In the genomic region with DNA sequence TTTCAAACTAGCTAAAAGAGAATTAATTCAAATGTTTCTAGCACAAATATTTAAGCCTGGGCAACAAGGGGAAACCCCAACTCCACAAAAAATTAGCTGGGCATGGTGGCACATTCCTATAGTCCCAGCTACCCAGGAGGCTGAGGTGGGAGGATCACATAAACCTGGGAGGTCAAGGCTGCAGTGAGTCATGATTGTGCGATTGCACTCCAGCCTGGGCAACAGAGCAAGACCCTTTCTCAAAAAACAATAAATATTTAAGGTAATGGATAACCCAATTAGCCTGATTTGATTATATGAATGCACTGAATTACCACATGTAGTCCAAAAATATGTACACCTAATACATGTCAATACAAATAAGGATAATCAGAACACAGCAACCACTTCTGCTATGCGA, we compare ENCODE assay signal across 2 cellular contexts.
TF ChIP-seq lines count a peak whose summit lies in the region.

No MANE protein-coding gene starts in this region.

TF ChIP-seq in HepG2, 621 proteins besides CTCF, POLR2A, EP300 and RAD21 (continues in another document):
- TF ChIP-seq, protein P1, sequence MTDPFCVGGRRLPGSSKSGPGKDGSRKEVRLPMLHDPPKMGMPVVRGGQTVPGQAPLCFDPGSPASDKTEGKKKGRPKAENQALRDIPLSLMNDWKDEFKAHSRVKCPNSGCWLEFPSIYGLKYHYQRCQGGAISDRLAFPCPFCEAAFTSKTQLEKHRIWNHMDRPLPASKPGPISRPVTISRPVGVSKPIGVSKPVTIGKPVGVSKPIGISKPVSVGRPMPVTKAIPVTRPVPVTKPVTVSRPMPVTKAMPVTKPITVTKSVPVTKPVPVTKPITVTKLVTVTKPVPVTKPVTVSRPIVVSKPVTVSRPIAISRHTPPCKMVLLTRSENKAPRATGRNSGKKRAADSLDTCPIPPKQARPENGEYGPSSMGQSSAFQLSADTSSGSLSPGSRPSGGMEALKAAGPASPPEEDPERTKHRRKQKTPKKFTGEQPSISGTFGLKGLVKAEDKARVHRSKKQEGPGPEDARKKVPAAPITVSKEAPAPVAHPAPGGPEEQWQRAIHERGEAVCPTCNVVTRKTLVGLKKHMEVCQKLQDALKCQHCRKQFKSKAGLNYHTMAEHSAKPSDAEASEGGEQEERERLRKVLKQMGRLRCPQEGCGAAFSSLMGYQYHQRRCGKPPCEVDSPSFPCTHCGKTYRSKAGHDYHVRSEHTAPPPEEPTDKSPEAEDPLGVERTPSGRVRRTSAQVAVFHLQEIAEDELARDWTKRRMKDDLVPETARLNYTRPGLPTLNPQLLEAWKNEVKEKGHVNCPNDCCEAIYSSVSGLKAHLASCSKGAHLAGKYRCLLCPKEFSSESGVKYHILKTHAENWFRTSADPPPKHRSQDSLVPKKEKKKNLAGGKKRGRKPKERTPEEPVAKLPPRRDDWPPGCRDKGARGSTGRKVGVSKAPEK (CRISPR knock-in tag; IDR thresholded peaks at IDR 0.05; ENCODE audit: borderline replicate concordance) = no peak
- TF ChIP-seq ZNF121 (CRISPR knock-in tag; IDR thresholded peaks at IDR 0.05) (peak; percentile 33; the same call in 1 of the 2 replicates), RFXANK (CRISPR knock-in tag; IDR thresholded peaks at IDR 0.05) (no peak), ZNF75D (CRISPR knock-in tag; IDR thresholded peaks at IDR 0.05; ENCODE audit: borderline replicate concordance) (no peak)
- TF ChIP-seq, protein P2, sequence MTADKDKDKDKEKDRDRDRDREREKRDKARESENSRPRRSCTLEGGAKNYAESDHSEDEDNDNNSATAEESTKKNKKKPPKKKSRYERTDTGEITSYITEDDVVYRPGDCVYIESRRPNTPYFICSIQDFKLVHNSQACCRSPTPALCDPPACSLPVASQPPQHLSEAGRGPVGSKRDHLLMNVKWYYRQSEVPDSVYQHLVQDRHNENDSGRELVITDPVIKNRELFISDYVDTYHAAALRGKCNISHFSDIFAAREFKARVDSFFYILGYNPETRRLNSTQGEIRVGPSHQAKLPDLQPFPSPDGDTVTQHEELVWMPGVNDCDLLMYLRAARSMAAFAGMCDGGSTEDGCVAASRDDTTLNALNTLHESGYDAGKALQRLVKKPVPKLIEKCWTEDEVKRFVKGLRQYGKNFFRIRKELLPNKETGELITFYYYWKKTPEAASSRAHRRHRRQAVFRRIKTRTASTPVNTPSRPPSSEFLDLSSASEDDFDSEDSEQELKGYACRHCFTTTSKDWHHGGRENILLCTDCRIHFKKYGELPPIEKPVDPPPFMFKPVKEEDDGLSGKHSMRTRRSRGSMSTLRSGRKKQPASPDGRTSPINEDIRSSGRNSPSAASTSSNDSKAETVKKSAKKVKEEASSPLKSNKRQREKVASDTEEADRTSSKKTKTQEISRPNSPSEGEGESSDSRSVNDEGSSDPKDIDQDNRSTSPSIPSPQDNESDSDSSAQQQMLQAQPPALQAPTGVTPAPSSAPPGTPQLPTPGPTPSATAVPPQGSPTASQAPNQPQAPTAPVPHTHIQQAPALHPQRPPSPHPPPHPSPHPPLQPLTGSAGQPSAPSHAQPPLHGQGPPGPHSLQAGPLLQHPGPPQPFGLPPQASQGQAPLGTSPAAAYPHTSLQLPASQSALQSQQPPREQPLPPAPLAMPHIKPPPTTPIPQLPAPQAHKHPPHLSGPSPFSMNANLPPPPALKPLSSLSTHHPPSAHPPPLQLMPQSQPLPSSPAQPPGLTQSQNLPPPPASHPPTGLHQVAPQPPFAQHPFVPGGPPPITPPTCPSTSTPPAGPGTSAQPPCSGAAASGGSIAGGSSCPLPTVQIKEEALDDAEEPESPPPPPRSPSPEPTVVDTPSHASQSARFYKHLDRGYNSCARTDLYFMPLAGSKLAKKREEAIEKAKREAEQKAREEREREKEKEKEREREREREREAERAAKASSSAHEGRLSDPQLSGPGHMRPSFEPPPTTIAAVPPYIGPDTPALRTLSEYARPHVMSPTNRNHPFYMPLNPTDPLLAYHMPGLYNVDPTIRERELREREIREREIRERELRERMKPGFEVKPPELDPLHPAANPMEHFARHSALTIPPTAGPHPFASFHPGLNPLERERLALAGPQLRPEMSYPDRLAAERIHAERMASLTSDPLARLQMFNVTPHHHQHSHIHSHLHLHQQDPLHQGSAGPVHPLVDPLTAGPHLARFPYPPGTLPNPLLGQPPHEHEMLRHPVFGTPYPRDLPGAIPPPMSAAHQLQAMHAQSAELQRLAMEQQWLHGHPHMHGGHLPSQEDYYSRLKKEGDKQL (CRISPR knock-in tag; IDR thresholded peaks at IDR 0.05; ENCODE audit: low read depth) = no peak
- TF ChIP-seq, protein P3, sequence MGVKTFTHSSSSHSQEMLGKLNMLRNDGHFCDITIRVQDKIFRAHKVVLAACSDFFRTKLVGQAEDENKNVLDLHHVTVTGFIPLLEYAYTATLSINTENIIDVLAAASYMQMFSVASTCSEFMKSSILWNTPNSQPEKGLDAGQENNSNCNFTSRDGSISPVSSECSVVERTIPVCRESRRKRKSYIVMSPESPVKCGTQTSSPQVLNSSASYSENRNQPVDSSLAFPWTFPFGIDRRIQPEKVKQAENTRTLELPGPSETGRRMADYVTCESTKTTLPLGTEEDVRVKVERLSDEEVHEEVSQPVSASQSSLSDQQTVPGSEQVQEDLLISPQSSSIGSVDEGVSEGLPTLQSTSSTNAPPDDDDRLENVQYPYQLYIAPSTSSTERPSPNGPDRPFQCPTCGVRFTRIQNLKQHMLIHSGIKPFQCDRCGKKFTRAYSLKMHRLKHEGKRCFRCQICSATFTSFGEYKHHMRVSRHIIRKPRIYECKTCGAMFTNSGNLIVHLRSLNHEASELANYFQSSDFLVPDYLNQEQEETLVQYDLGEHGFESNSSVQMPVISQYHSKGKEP (CRISPR knock-in tag; IDR thresholded peaks at IDR 0.05) = no peak
- TF ChIP-seq, protein P4, sequence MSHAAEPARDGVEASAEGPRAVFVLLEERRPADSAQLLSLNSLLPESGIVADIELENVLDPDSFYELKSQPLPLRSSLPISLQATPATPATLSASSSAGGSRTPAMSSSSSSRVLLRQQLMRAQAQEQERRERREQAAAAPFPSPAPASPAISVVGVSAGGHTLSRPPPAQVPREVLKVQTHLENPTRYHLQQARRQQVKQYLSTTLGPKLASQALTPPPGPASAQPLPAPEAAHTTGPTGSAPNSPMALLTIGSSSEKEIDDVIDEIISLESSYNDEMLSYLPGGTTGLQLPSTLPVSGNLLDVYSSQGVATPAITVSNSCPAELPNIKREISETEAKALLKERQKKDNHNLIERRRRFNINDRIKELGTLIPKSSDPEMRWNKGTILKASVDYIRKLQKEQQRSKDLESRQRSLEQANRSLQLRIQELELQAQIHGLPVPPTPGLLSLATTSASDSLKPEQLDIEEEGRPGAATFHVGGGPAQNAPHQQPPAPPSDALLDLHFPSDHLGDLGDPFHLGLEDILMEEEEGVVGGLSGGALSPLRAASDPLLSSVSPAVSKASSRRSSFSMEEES (CRISPR knock-in tag; IDR thresholded peaks at IDR 0.05) = no peak

TF ChIP-seq in K562, 482 proteins besides CTCF, POLR2A, EP300 and RAD21:
- peak; percentile 91 for TF ChIP-seq ZNF121 (CRISPR knock-in tag; conservative IDR thresholded peaks at IDR 0.05)
- no peak for TF ChIP-seq ZNF766 (CRISPR knock-in tag; conservative IDR thresholded peaks at IDR 0.05)
- TF ChIP-seq RBM25 (IDR thresholded peaks at IDR 0.05; ENCODE audit: low read depth, low read length, severe bottlenecking) = peak; percentile 6
